8 cellular contexts compared by ENCODE assay signal in the genomic region with DNA sequence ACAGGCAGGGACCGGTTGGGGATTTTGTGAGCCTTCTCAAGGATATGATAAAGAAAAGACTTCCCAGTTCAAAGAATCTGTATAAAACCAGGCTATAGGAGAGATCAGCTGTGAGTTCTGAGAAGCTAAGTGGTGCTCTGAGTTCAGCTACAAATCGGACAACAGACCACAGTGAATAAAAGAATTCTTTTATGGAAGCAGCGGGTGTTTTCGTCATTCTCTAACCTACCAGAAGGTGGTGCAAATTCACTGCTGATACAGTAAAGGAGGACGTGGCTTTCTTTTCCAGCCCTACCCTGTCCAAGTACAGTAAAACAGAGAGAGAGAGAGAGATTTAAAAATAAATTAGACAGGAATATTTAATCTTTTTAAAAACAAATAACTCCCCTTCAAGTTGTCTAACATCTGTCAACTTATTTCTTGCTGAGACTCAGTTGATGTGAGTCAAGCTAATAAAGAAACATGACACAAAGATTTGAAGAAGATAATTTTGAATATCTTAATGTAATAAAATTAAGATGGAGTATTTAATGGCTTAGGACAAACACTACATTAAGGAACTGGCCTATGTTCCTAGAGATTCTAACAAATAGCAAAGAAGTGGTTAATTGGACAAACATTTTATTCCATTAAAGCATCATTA.
DNase-seq lines count a peak whose midpoint lies in the region; ATAC-seq and TF ChIP-seq lines count a peak whose summit lies in the region.

No MANE protein-coding gene starts in this region.

- TF ChIP-seq CTCF in C4-2B (conservative IDR thresholded peaks at IDR 0.05), result peak; percentile 80

- H3K9me3 Mint-ChIP-seq in T-helper 2 cell treated with Interferon-gamma antibody and Interleukin-4, amounts not matched to agents 5 μg/mL and 100 μg/mL, for 36 hours, result no peaks in the 10 kb centered on the region
- no peaks in the 10 kb centered on the region for H3K9me3 Mint-ChIP-seq in naive B cell

- ATAC-seq in GM18502 (IDR thresholded peaks at IDR 0.05; ENCODE audit: poor library complexity, unreplicated experiment), result peak; percentile 49
- peak; percentile 45 for ATAC-seq in HG02884 (IDR thresholded peaks at IDR 0.05; ENCODE audit: unreplicated experiment)
- peak; percentile 21 to 48 for ATAC-seq in naive B cell (ENCODE audit: low read depth in 2 of 2)
- ATAC-seq in HG03108 (IDR thresholded peaks at IDR 0.05; ENCODE audit: unreplicated experiment), result no peak

- DNase-seq in NCI-H1694 treated with DMSO at 0.1 percent for 48 hours (lab: John Stamatoyannopoulos, UW), result peak; percentile 90
- DNase-seq in T-helper 2 cell treated with Interferon-gamma antibody and Interleukin-4, amounts not matched to agents 5 μg/mL and 100 μg/mL, for 36 hours (ENCODE audit: low spot score), result peak; percentile 24
- peak; percentile 26 for DNase-seq in epithelial cell of prostate (ENCODE audit: low read depth, low spot score)
- DNase-seq in naive B cell, result peak; percentile 50

- no peak overlapping the region for H3K4me3 Mint-ChIP-seq in T-helper 2 cell treated with Interferon-gamma antibody and Interleukin-4, amounts not matched to agents 5 μg/mL and 100 μg/mL, for 36 hours
- H3K4me3 Mint-ChIP-seq in naive B cell, result peak overlapping the region in 6 of 8 donors; percentile 7 to 96 (median 74)

- H3K27me3 Mint-ChIP-seq in T-helper 2 cell treated with Interferon-gamma antibody and Interleukin-4, amounts not matched to agents 5 μg/mL and 100 μg/mL, for 36 hours (ENCODE audit: low read depth), result peaks cover 68% of the 10 kb centered on the region
- H3K27me3 Mint-ChIP-seq in naive B cell, result peaks cover 38 to 82% (median 70%) of the 10 kb centered on the region in 3 donors

- H3K27ac Mint-ChIP-seq in T-helper 2 cell treated with Interferon-gamma antibody and Interleukin-4, amounts not matched to agents 5 μg/mL and 100 μg/mL, for 36 hours, result no peak overlapping the region
- H3K27ac Mint-ChIP-seq in naive B cell, result peak overlapping the region in 2 of 6 donors; percentile 13 to 44

- H3K27ac ChIP-seq in C4-2B, result no peak overlapping the region
- no peak overlapping the region for H3K27ac ChIP-seq in epithelial cell of prostate

- no peaks in the 10 kb centered on the region for H3K36me3 Mint-ChIP-seq in T-helper 2 cell treated with Interferon-gamma antibody and Interleukin-4, amounts not matched to agents 5 μg/mL and 100 μg/mL, for 36 hours (ENCODE audit: low read depth)
- no peaks in the 10 kb centered on the region for H3K36me3 Mint-ChIP-seq in naive B cell

- peaks cover 25% of the 10 kb centered on the region for H3K4me1 Mint-ChIP-seq in T-helper 2 cell treated with Interferon-gamma antibody and Interleukin-4, amounts not matched to agents 5 μg/mL and 100 μg/mL, for 36 hours (ENCODE audit: low read depth)
- H3K4me1 Mint-ChIP-seq in naive B cell, result peaks cover 10 to 31% (median 21%) of the 10 kb centered on the region in 3 donors

Comparison
In these comparisons a context has a peak if more than half of its experiments do, and no peak if none do; other contexts are left out.
1. DNase-seq: peak in every context shown above with its lines; median percentile 90 in NCI-H1694 treated with DMSO at 0.1 percent for 48 hours; 50 in naive B cell; 26 in epithelial cell of prostate; 24 in T-helper 2 cell treated with Interferon-gamma antibody and Interleukin-4, amounts not matched to agents 5 μg/mL and 100 μg/mL, for 36 hours.